Comparison of ENCODE assay signal across 14 cellular contexts in the genomic region with DNA sequence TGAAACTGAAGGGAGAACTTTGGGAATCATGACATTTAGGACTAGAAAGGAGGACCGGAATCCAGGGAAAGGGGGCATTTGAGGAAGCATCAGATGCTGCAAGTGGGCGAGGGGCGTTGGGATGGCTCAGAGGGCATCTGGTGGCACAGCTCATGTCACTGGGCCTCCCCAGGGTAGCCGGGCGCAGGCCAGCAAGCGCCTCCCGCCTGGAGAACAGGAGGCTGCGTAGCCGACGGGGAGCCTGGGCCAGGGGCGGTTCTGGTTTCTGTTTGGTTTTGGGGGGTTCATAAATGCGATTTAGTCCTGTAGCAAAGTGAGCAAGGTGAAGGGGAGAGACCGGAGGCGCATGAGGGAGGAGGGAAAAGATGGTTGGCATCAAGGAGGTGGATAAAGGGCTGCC. TPM values are rescaled to one million over a fixed set of nuclear protein-coding genes. Genes with fewer than 3 reads are reported as not detected.
DNase-seq lines count a peak whose midpoint lies in the region; ATAC-seq, FAIRE-seq and TF ChIP-seq lines count a peak whose summit lies in the region.
"Had no signal": no experiment of that assay in that cellular context is flagged by ENCODE, and none has a peak within 500 bp of the region (broad histone marks: within the 10 kb centered on the region; RNA-seq: fewer than 3 reads in every experiment).

No MANE protein-coding gene starts in this region.

- H3K36me3 ChIP-seq in astrocyte (ENCODE audit: insufficient read depth, low read length) (no peaks in the 10 kb centered on the region), keratinocyte (ENCODE audit: control insufficient read depth in 2 of 2, extremely low read depth in 1 of 2, insufficient read depth in 2 of 2, low read length in 2 of 2) (peaks cover 0 to 2% of the 10 kb centered on the region in 2 experiments)
- H3K36me3 ChIP-seq: gastrocnemius medialis had no signal

- FAIRE-seq in astrocyte (lab: Jason Lieb, UNC) (no peak), keratinocyte (lab: Jason Lieb, UNC) (no peak)
- FAIRE-seq: A204.1, HepG2 had no signal

- H2AFZ ChIP-seq in astrocyte (ENCODE audit: low read depth, low read length) = no peak overlapping the region
- H2AFZ ChIP-seq in keratinocyte (ENCODE audit: control insufficient read depth, low read length) = no peak overlapping the region

- TF ChIP-seq CTCF in astrocyte (IDR thresholded peaks at IDR 0.05; ENCODE audit: insufficient read depth, low read depth, low read length) (no peak), keratinocyte (optimal IDR thresholded peaks at IDR 0.05 in 1 of 3, IDR thresholded peaks at IDR 0.05 in 1 of 3, conservative IDR thresholded peaks at IDR 0.05 in 1 of 3; ENCODE audit: extremely low read depth in 1 of 3, insufficient read depth in 2 of 3, low read length in 3 of 3) (no peak)

- H3K4me2 ChIP-seq in astrocyte (ENCODE audit: low read length) (peak overlapping the region; percentile 73), keratinocyte (ENCODE audit: control insufficient read depth, extremely low read depth, insufficient read depth, low read depth, low read length) (peak overlapping the region; percentile 96)

- H3K4me3 ChIP-seq in astrocyte (ENCODE audit: insufficient read depth, low read depth, low read length) (no peak overlapping the region), keratinocyte (ENCODE audit: control insufficient read depth in 2 of 3, extremely low read depth in 1 of 3, insufficient read depth in 2 of 3, low read depth in 1 of 3, low read length in 3 of 3) (peak overlapping the region in 1 of 3 experiments; percentile 15)

- dilution Hi-C loops in keratinocyte (cut with MboI; ENCODE audit: extremely low pct_ligation_motif_present, low sequenced_read_pairs) = no loop called here

- DNase-seq in T-helper 1 cell = no peak
- no peak for DNase-seq in astrocyte (ENCODE audit: low read depth)
- DNase-seq in keratinocyte (ENCODE audit: low read depth, low spot score) = no peak
- no peak for DNase-seq in HuH-7.5 (ENCODE audit: low spot score)
- no peak for DNase-seq in retina
- DNase-seq: DND-41, gastrocnemius medialis, mesenchymal stem cell, NCI-H187 treated with DMSO at 0.1 percent for 48 hours had no signal

- H3K27ac Mint-ChIP-seq in T-helper 1 cell treated with Interleukin-12 subunit alpha and Interleukin-12 subunit beta and Interleukin-4 antibody, amounts not matched to agents 30 μg/mL and 1 μg/mL, for 36 hours = no peak overlapping the region
- no peak overlapping the region for H3K27ac Mint-ChIP-seq in astrocyte (ENCODE audit: unreplicated experiment)
- H3K27ac Mint-ChIP-seq in stimulated activated memory B cell treated with anti-CD40 and anti-IgM and Interleukin-4, amounts not matched to agents 10 μg/mL and 1 μg/mL and 100 μg/mL, for 72 hours = peak overlapping the region; percentile 66

- peaks cover 2% of the 10 kb centered on the region for H3K9me3 ChIP-seq in astrocyte (ENCODE audit: insufficient read depth, low read depth, low read length)
- H3K9me3 ChIP-seq in keratinocyte (ENCODE audit: control insufficient read depth, low read depth, low read length) = no peaks in the 10 kb centered on the region
- H3K9me3 ChIP-seq: gastrocnemius medialis had no signal

- H3K9me1 ChIP-seq in keratinocyte (ENCODE audit: control insufficient read depth, extremely low read depth, insufficient read depth, low read length) = peaks cover 10% of the 10 kb centered on the region

- no peaks in the 10 kb centered on the region for H3K4me1 Mint-ChIP-seq in T-helper 1 cell treated with Interleukin-12 subunit alpha and Interleukin-12 subunit beta and Interleukin-4 antibody, amounts not matched to agents 30 μg/mL and 1 μg/mL, for 36 hours (ENCODE audit: low read depth)
- H3K4me1 Mint-ChIP-seq in astrocyte (ENCODE audit: low read depth, unreplicated experiment) = peaks cover 14% of the 10 kb centered on the region
- H3K4me1 Mint-ChIP-seq in stimulated activated memory B cell treated with anti-CD40 and anti-IgM and Interleukin-4, amounts not matched to agents 10 μg/mL and 1 μg/mL and 100 μg/mL, for 72 hours = peaks cover 72% of the 10 kb centered on the region

- H3K9ac ChIP-seq in astrocyte (ENCODE audit: low read length) (no peak overlapping the region), keratinocyte (ENCODE audit: control insufficient read depth, extremely low read depth, insufficient read depth, low read length) (no peak overlapping the region)

- no peak for ATAC-seq in stimulated activated memory B cell treated with anti-CD40 and anti-IgM and Interleukin-4, amounts not matched to agents 10 μg/mL and 1 μg/mL and 100 μg/mL, for 72 hours
- ATAC-seq in GM21825 (IDR thresholded peaks at IDR 0.05; ENCODE audit: unreplicated experiment) = no peak
- ATAC-seq: gastrocnemius medialis had no signal

- peaks cover 65% of the 10 kb centered on the region for H3K27me3 Mint-ChIP-seq in T-helper 1 cell treated with Interleukin-12 subunit alpha and Interleukin-12 subunit beta and Interleukin-4 antibody, amounts not matched to agents 30 μg/mL and 1 μg/mL, for 36 hours (ENCODE audit: low read depth)
- peaks cover 47% of the 10 kb centered on the region for H3K27me3 Mint-ChIP-seq in astrocyte (ENCODE audit: low read depth, unreplicated experiment)
- no peaks in the 10 kb centered on the region for H3K27me3 Mint-ChIP-seq in stimulated activated memory B cell treated with anti-CD40 and anti-IgM and Interleukin-4, amounts not matched to agents 10 μg/mL and 1 μg/mL and 100 μg/mL, for 72 hours

- no peaks in the 10 kb centered on the region for H4K20me1 ChIP-seq in astrocyte (ENCODE audit: insufficient read depth, low read length)
- H4K20me1 ChIP-seq in keratinocyte (ENCODE audit: control insufficient read depth, extremely low read depth, insufficient read depth, low read length) = peaks cover 4% of the 10 kb centered on the region

- H3K36me3 Mint-ChIP-seq in T-helper 1 cell treated with Interleukin-12 subunit alpha and Interleukin-12 subunit beta and Interleukin-4 antibody, amounts not matched to agents 30 μg/mL and 1 μg/mL, for 36 hours (ENCODE audit: low read depth) = no peaks in the 10 kb centered on the region
- H3K36me3 Mint-ChIP-seq in astrocyte (ENCODE audit: low read depth, unreplicated experiment) = no peaks in the 10 kb centered on the region
- H3K36me3 Mint-ChIP-seq in stimulated activated memory B cell treated with anti-CD40 and anti-IgM and Interleukin-4, amounts not matched to agents 10 μg/mL and 1 μg/mL and 100 μg/mL, for 72 hours = no peaks in the 10 kb centered on the region

- H3K9me3 Mint-ChIP-seq in T-helper 1 cell treated with Interleukin-12 subunit alpha and Interleukin-12 subunit beta and Interleukin-4 antibody, amounts not matched to agents 30 μg/mL and 1 μg/mL, for 36 hours = no peaks in the 10 kb centered on the region
- peaks cover 4% of the 10 kb centered on the region for H3K9me3 Mint-ChIP-seq in astrocyte (ENCODE audit: unreplicated experiment)
- H3K9me3 Mint-ChIP-seq in stimulated activated memory B cell treated with anti-CD40 and anti-IgM and Interleukin-4, amounts not matched to agents 10 μg/mL and 1 μg/mL and 100 μg/mL, for 72 hours = no peaks in the 10 kb centered on the region

- H3K4me3 Mint-ChIP-seq in T-helper 1 cell treated with Interleukin-12 subunit alpha and Interleukin-12 subunit beta and Interleukin-4 antibody, amounts not matched to agents 30 μg/mL and 1 μg/mL, for 36 hours = peak overlapping the region; percentile 30
- H3K4me3 Mint-ChIP-seq in astrocyte (ENCODE audit: unreplicated experiment) = peak overlapping the region; percentile 41
- H3K4me3 Mint-ChIP-seq in stimulated activated memory B cell treated with anti-CD40 and anti-IgM and Interleukin-4, amounts not matched to agents 10 μg/mL and 1 μg/mL and 100 μg/mL, for 72 hours = peak overlapping the region; percentile 67

- H3K79me2 ChIP-seq in astrocyte (ENCODE audit: insufficient read depth, low read length) = no peaks in the 10 kb centered on the region
- peaks cover 38% of the 10 kb centered on the region for H3K79me2 ChIP-seq in keratinocyte (ENCODE audit: control insufficient read depth, insufficient read depth, low read length)

- peaks cover 10% of the 10 kb centered on the region for H3K4me1 ChIP-seq in astrocyte (ENCODE audit: insufficient read depth, low read length)
- peaks cover 27% of the 10 kb centered on the region for H3K4me1 ChIP-seq in keratinocyte (ENCODE audit: control insufficient read depth, extremely low read depth, insufficient read depth, low read length)

- H3K27me3 ChIP-seq in astrocyte (ENCODE audit: insufficient read depth, low read length) = peaks cover 43% of the 10 kb centered on the region
- H3K27me3 ChIP-seq in keratinocyte (ENCODE audit: control insufficient read depth, extremely low read depth, insufficient read depth, low read length) = peaks cover 15% of the 10 kb centered on the region

- no peak overlapping the region for H3K27ac ChIP-seq in astrocyte (ENCODE audit: low read depth, low read length)
- no peak overlapping the region for H3K27ac ChIP-seq in keratinocyte (ENCODE audit: control insufficient read depth, insufficient read depth, low read length)
- H3K27ac ChIP-seq: gastrocnemius medialis had no signal

RNA-seq across cellular contexts. Expression of a gene that starts 0.4 kb away (rescaled TPM):
- 1.4 and 4.2 TPM in 2 replicates for total RNA-seq in astrocyte
- polyA plus RNA-seq in keratinocyte = 45.8 to 74.8 TPM (median 66.2 TPM) in 3 replicates
- polyA plus RNA-seq in keratinocyte (2011; ENCODE audit: low read depth) = 57.5 TPM
- polyA plus RNA-seq in keratinocyte (2011; cell fraction: cytosol; rRNA removed) = 24.3 and 36.9 TPM in 2 replicates
- 97.9 and 116 TPM in 2 replicates for polyA plus RNA-seq in keratinocyte (2011; cell fraction: nucleus; rRNA removed)
- polyA plus RNA-seq in keratinocyte (2012; ENCODE audit: low replicate concordance) = 66.2 and 72.4 TPM in 2 replicates
- polyA minus RNA-seq in keratinocyte = 60.5 to 115 TPM (median 88.8 TPM) in 3 replicates
- polyA minus RNA-seq in keratinocyte (2011; cell fraction: cytosol; rRNA and poly(A)+ RNA removed) = 102 TPM
- polyA minus RNA-seq in keratinocyte (2011; cell fraction: nucleus; rRNA and poly(A)+ RNA removed) = 130 and 161 TPM in 2 replicates
